1 cellular context compared by ENCODE assay signal in genomic region chr5:91125916-91126315, GRCh38.
TF ChIP-seq lines count a peak whose summit lies in the region.

No MANE protein-coding gene starts in this region.

TF ChIP-seq in SK-N-SH treated with all-trans-retinoic acid at 6 μM for 48 hours, 23 proteins besides CTCF, POLR2A, EP300 and RAD21 (continued from another document):
- TF ChIP-seq ARNTL (CRISPR knock-in tag; IDR thresholded peaks at IDR 0.05; ENCODE audit: borderline replicate concordance, low read depth) = no peak
- no peak for TF ChIP-seq BACH2 (CRISPR knock-in tag; IDR thresholded peaks at IDR 0.05; ENCODE audit: borderline replicate concordance)
- no peak for TF ChIP-seq PATZ1 (CRISPR knock-in tag; IDR thresholded peaks at IDR 0.05; ENCODE audit: borderline replicate concordance)
- TF ChIP-seq RARB (CRISPR knock-in tag; IDR thresholded peaks at IDR 0.05) = no peak
- TF ChIP-seq SNAI2 (CRISPR knock-in tag; IDR thresholded peaks at IDR 0.05) = no peak
